ENCODE assay signal across 8 cellular contexts in genomic region chr1:15430787-15431570, GRCh38. TPM values are rescaled to one million over a fixed set of nuclear protein-coding genes. Genes with fewer than 3 reads are reported as not detected.
A peak's percentile ranks its signal among the peaks of the same experiment; 100 is the strongest.
DNase-seq lines count a peak whose midpoint lies in the region; ATAC-seq and TF ChIP-seq lines count a peak whose summit lies in the region.

No MANE protein-coding gene starts in this region.

- ATAC-seq in naive thymus-derived CD8-positive, alpha-beta T cell = peak; percentile 61 to 73
- ATAC-seq in stimulated activated naive CD8-positive, alpha-beta T cell treated with anti-CD3 and anti-CD28 coated beads, Interleukin-15, Interleukin-2, amounts not matched to agents 100 U/mL and 50 U/mL, for 24 hours = peak; percentile 62
- no peak for ATAC-seq in GM21786 (IDR thresholded peaks at IDR 0.05; ENCODE audit: unreplicated experiment)

- H3K27ac Mint-ChIP-seq in naive thymus-derived CD8-positive, alpha-beta T cell = no peak overlapping the region

- peaks cover 0 to 21% (median 3%) of the 10 kb centered on the region in 3 donors for H3K36me3 Mint-ChIP-seq in naive thymus-derived CD8-positive, alpha-beta T cell

- H3K4me1 Mint-ChIP-seq in naive thymus-derived CD8-positive, alpha-beta T cell = peaks cover 0 to 18% (median 5%) of the 10 kb centered on the region in 4 donors

- H3K4me3 Mint-ChIP-seq in naive thymus-derived CD8-positive, alpha-beta T cell = no peak overlapping the region

- H3K4me3 ChIP-seq in epithelial cell of proximal tubule (ENCODE audit: low read depth, low read length) = no peak overlapping the region

- no peaks in the 10 kb centered on the region for H3K27me3 Mint-ChIP-seq in naive thymus-derived CD8-positive, alpha-beta T cell

- TF ChIP-seq CTCF in epithelial cell of proximal tubule (conservative IDR thresholded peaks at IDR 0.05; ENCODE audit: low read depth, low read length) = peak; percentile 92

- POLR2A ChIA-PET in naive thymus-derived CD8-positive, alpha-beta T cell (lab: Charles Lee) = interaction anchor here (1.0 kb wide), 1 partner anchor 108 kb away, joined by 5 read pairs; no protein-coding TSS in a partner anchor

- no peaks in the 10 kb centered on the region for H3K9me3 Mint-ChIP-seq in naive thymus-derived CD8-positive, alpha-beta T cell

- DNase-seq in NCI-H526 (lab: John Stamatoyannopoulos, UW) (peak; percentile 23 to 67), NCI-H526 treated with DMSO at 0.1 percent for 48 hours (lab: John Stamatoyannopoulos, UW) (no peak), NCI-H1694 treated with DMSO at 0.1 percent for 48 hours (lab: John Stamatoyannopoulos, UW) (peak; percentile 22), epithelial cell of proximal tubule (ENCODE audit: low read depth) (no peak)
- DNase-seq in activated CD8-positive, alpha-beta memory T cell treated with anti-CD3 and anti-CD28 coated beads, Interleukin-2, amount 50 U/mL, for 24 hours (ENCODE audit: extremely low read depth) = peak; percentile 40
- peak; percentile 51 to 84 (median 69) for DNase-seq in naive thymus-derived CD8-positive, alpha-beta T cell
- peak; percentile 85 for DNase-seq in stimulated activated naive CD8-positive, alpha-beta T cell treated with anti-CD3 and anti-CD28 coated beads, Interleukin-15, Interleukin-2, amounts not matched to agents 100 U/mL and 50 U/mL, for 24 hours

RNA-seq across cellular contexts. Expression of gene CTRC, which starts 7.3 kb away (rescaled TPM):
- not detected in 2 replicates for total RNA-seq in epithelial cell of proximal tubule
- under 1 TPM in 1 of 2 experiments, not detected in 1; 0.78 TPM for total RNA-seq in naive thymus-derived CD8-positive, alpha-beta T cell
- under 1 TPM in 1 of 3 donors, not detected in 2; 0.62 TPM for polyA plus RNA-seq in naive thymus-derived CD8-positive, alpha-beta T cell

RNA-seq across cellular contexts. Expression of gene EFHD2, which starts 21.3 kb away (rescaled TPM):
- 122 and 184 TPM in 2 replicates for total RNA-seq in epithelial cell of proximal tubule
- total RNA-seq in naive thymus-derived CD8-positive, alpha-beta T cell = 10 to 100 TPM; 25.3 to 26.0 TPM
- polyA plus RNA-seq in naive thymus-derived CD8-positive, alpha-beta T cell = 100 to 1,000 TPM in 1 of 3 donors, 10 to 100 TPM in 2; 27.6 to 129 (median 29.5) TPM

RNA-seq across cellular contexts. Expression of gene CELA2A, which starts 25.6 kb away (rescaled TPM):
- total RNA-seq in epithelial cell of proximal tubule = not detected in 2 replicates
- not detected for total RNA-seq in naive thymus-derived CD8-positive, alpha-beta T cell
- not detected for polyA plus RNA-seq in naive thymus-derived CD8-positive, alpha-beta T cell

RNA-seq across cellular contexts. Expression of gene CELA2B, which starts 44.9 kb away (rescaled TPM):
- total RNA-seq in epithelial cell of proximal tubule = not detected in 2 replicates
- not detected for total RNA-seq in naive thymus-derived CD8-positive, alpha-beta T cell
- not detected for polyA plus RNA-seq in naive thymus-derived CD8-positive, alpha-beta T cell

Comparison
In these comparisons a context has a peak if more than half of its experiments do, and no peak if none do; other contexts are left out.
1. DNase-seq: peak in NCI-H526 (2 of 2), NCI-H1694 treated with DMSO at 0.1 percent for 48 hours (single experiment), activated CD8-positive, alpha-beta memory T cell treated with anti-CD3 and anti-CD28 coated beads, Interleukin-2, amount 50 U/mL, for 24 hours (single experiment), naive thymus-derived CD8-positive, alpha-beta T cell (10 of 10) and stimulated activated naive CD8-positive, alpha-beta T cell treated with anti-CD3 and anti-CD28 coated beads, Interleukin-15, Interleukin-2, amounts not matched to agents 100 U/mL and 50 U/mL, for 24 hours (single experiment); none in NCI-H526 treated with DMSO at 0.1 percent for 48 hours (single experiment) and epithelial cell of proximal tubule (single experiment).